Comparison of ENCODE assay signal across 13 cellular contexts in genomic region chr3:5194341-5194740, GRCh38. TPM values are rescaled to one million over a fixed set of nuclear protein-coding genes. Genes with fewer than 3 reads are reported as not detected.
DNase-seq lines count a peak whose midpoint lies in the region; ATAC-seq, FAIRE-seq and TF ChIP-seq lines count a peak whose summit lies in the region.
"Had no signal": no experiment of that assay in that cellular context is flagged by ENCODE, and none has a peak within 500 bp of the region (broad histone marks: within the 10 kb centered on the region; RNA-seq: fewer than 3 reads in every experiment).

No MANE protein-coding gene starts in this region.

- FAIRE-seq in HepG2 (lab: Jason Lieb, UNC): no peak
- FAIRE-seq: HTR-8/SVneo had no signal

- no peaks in the 10 kb centered on the region for H3K27me3 ChIP-seq in liver (ENCODE audit: control insufficient read depth in 4 of 4, insufficient read depth in 4 of 4, low read length in 3 of 4)
- no peaks in the 10 kb centered on the region for H3K27me3 ChIP-seq in HepG2 (ENCODE audit: control insufficient read depth in 1 of 2, insufficient read depth in 2 of 2, low read length in 2 of 2)
- H3K27me3 ChIP-seq: esophagus muscularis mucosa, right lobe of liver had no signal

- H3K4me2 ChIP-seq in HepG2 (ENCODE audit: low read depth, low read length): no peak overlapping the region

- no peak; a peak in 2 of 4 replicates for TF ChIP-seq POLR2A in HepG2 (IDR thresholded peaks at IDR 0.05; ENCODE audit: insufficient read depth in 1 of 2, low read depth in 2 of 2, low read length in 2 of 2)

- TF ChIP-seq CTCF in liver (IDR thresholded peaks at IDR 0.05; ENCODE audit: low read depth, low read length, missing input control) (no peak), HepG2 (CRISPR knock-in tag; IDR thresholded peaks at IDR 0.05) (no peak)

- H3K4me3 Mint-ChIP-seq in activated naive CD8-positive, alpha-beta T cell: peak overlapping the region; percentile 82
- peak overlapping the region in 4 of 8 donors; percentile 9 to 61 (median 42) for H3K4me3 Mint-ChIP-seq in naive B cell

- H3K9ac ChIP-seq in liver (ENCODE audit: low read depth in 1 of 2, low read length in 2 of 2) (no peak overlapping the region), HepG2 (ENCODE audit: insufficient read depth, low read depth, low read length) (no peak overlapping the region)

- intact Hi-C loops in HepG2 (cut with micrococcal nuclease; ENCODE audit: unreplicated experiment): no loop called here

- H3K27ac Mint-ChIP-seq in activated naive CD8-positive, alpha-beta T cell: peak overlapping the region; percentile 93
- H3K27ac Mint-ChIP-seq in naive B cell: peak overlapping the region; percentile 27 to 99 (median 84)

- CTCF ChIA-PET in HepG2 (lab: Yijun Ruan, JAX; ENCODE audit: low intra/inter-chr PET ratio, low total read pairs): no interaction called here

- POLR2A ChIA-PET in HepG2 (lab: Yijun Ruan, JAX): no interaction called here

- H3K27ac ChIP-seq in liver (ENCODE audit: low read depth in 1 of 2, low read length in 2 of 2) (peak overlapping the region; percentile 1 to 8), HepG2 (ENCODE audit: extremely low read length, insufficient read depth, low read length) (no peak overlapping the region)

- no peak overlapping the region for H3K4me3 ChIP-seq in liver (ENCODE audit: low read depth in 1 of 3, low read length in 3 of 3)
- no peak overlapping the region for H3K4me3 ChIP-seq in HepG2 (replicated peaks in 1 of 3; ENCODE audit: insufficient read depth in 1 of 3, low read depth in 2 of 3, low read length in 3 of 3)
- H3K4me3 ChIP-seq: esophagus muscularis mucosa, right lobe of liver had no signal

- no peak for DNase-seq in HepG2 (ENCODE audit: low spot score)
- no peak for DNase-seq in naive B cell
- DNase-seq: NCI-H510A; right lobe of liver; stimulated activated CD8-positive, alpha-beta memory T cell treated with anti-CD3 and anti-CD28 coated beads, Interleukin-4, amount 100 ng/mL, for 48 hours had no signal

- peaks cover 84% of the 10 kb centered on the region for H3K79me2 ChIP-seq in HepG2 (ENCODE audit: insufficient read depth, low read length)

- H2AFZ ChIP-seq in HepG2 (ENCODE audit: low read length): no peak overlapping the region

- WGBS in liver: 65% methylated on average over 2 of the region's 2 CpGs
- 82% methylated on average over 2 of the region's 2 CpGs for WGBS in HepG2 (ENCODE audit: low lambda C conversion rate)

- peaks cover 39% of the 10 kb centered on the region for H3K36me3 Mint-ChIP-seq in activated naive CD8-positive, alpha-beta T cell
- peaks cover 27 to 30% of the 10 kb centered on the region in 2 donors for H3K36me3 Mint-ChIP-seq in naive B cell

- in situ Hi-C loops in HepG2 (cut with HindIII; ENCODE audit: extremely low pct_ligation_motif_present, low pct_unique_long_range_greater_than_20kb): no loop called here

- BruUV-seq in HepG2 (replicated peaks; lab: Mats Ljungman, UMichigan): no TSS peak

- H3K27me3 Mint-ChIP-seq in activated naive CD8-positive, alpha-beta T cell: no peaks in the 10 kb centered on the region
- no peaks in the 10 kb centered on the region for H3K27me3 Mint-ChIP-seq in naive B cell

- H3K4me1 Mint-ChIP-seq in activated naive CD8-positive, alpha-beta T cell (ENCODE audit: low read depth): peaks cover 88% of the 10 kb centered on the region
- H3K4me1 Mint-ChIP-seq in naive B cell: peaks cover 75 to 95% (median 88%) of the 10 kb centered on the region in 3 donors

- no peak for ATAC-seq in HepG2
- ATAC-seq in naive B cell (ENCODE audit: low read depth in 2 of 2): no peak
- no peak for ATAC-seq in HG02798 (IDR thresholded peaks at IDR 0.05; ENCODE audit: poor library complexity, unreplicated experiment)
- ATAC-seq in GM21786 (IDR thresholded peaks at IDR 0.05; ENCODE audit: unreplicated experiment): no peak
- ATAC-seq in HG02852 (IDR thresholded peaks at IDR 0.05; ENCODE audit: unreplicated experiment): no peak
- no peak for ATAC-seq in GM18868 (IDR thresholded peaks at IDR 0.05; ENCODE audit: unreplicated experiment)

- no peak for TF ChIP-seq RAD21 in liver (IDR thresholded peaks at IDR 0.05)
- no peak for TF ChIP-seq RAD21 in HepG2 (CRISPR knock-in tag; IDR thresholded peaks at IDR 0.05)

- H3K36me3 ChIP-seq in liver (ENCODE audit: control insufficient read depth in 4 of 4, insufficient read depth in 3 of 4, low read depth in 1 of 4, low read length in 3 of 4) (peaks cover 0 to 13% (median 5%) of the 10 kb centered on the region in 4 donors), HepG2 (replicated peaks in 1 of 2; ENCODE audit: control insufficient read depth in 1 of 2, insufficient read depth in 2 of 2, low read length in 2 of 2) (peaks cover 4 to 42% of the 10 kb centered on the region in 2 experiments)

- TF ChIP-seq EP300 in HepG2 (IDR thresholded peaks at IDR 0.05; ENCODE audit: low read depth in 2 of 2, low read length in 2 of 2) (no peak), HepG2 (CRISPR knock-in tag; IDR thresholded peaks at IDR 0.05; ENCODE audit: borderline replicate concordance) (no peak)

- peaks cover 18% of the 10 kb centered on the region for H4K20me1 ChIP-seq in HepG2 (ENCODE audit: insufficient read depth, low read length)

- no peaks in the 10 kb centered on the region for H3K9me3 ChIP-seq in liver (ENCODE audit: control insufficient read depth in 4 of 4, low read length in 3 of 4)
- no peaks in the 10 kb centered on the region for H3K9me3 ChIP-seq in HepG2 (ENCODE audit: low read length)
- H3K9me3 ChIP-seq: esophagus muscularis mucosa, right lobe of liver had no signal

- H3K9me3 Mint-ChIP-seq in activated naive CD8-positive, alpha-beta T cell (ENCODE audit: low read depth): peaks cover 3% of the 10 kb centered on the region
- H3K9me3 Mint-ChIP-seq in naive B cell: peaks cover 0 to 4% (median 0%) of the 10 kb centered on the region in 7 donors

- H3K4me1 ChIP-seq in liver (ENCODE audit: control insufficient read depth in 4 of 4, insufficient read depth in 4 of 4, low read length in 3 of 4): peaks cover 14 to 49% (median 31%) of the 10 kb centered on the region in 4 donors
- H3K4me1 ChIP-seq in HepG2 (ENCODE audit: insufficient read depth, low read length): peaks cover 80% of the 10 kb centered on the region

TF ChIP-seq in liver, 16 proteins besides CTCF, POLR2A, EP300 and RAD21:
- TF ChIP-seq HNF4G (IDR thresholded peaks at IDR 0.05) (no peak), JUND (IDR thresholded peaks at IDR 0.05) (peak in 1 of 2 donors; percentile 2)

TF ChIP-seq in HepG2, 621 proteins besides CTCF, POLR2A, EP300 and RAD21:
- TF ChIP-seq ZNF766 (CRISPR knock-in tag; IDR thresholded peaks at IDR 0.05; ENCODE audit: borderline replicate concordance) (no peak), ZNF776 (CRISPR knock-in tag; IDR thresholded peaks at IDR 0.05) (no peak), FOXP1 (IDR thresholded peaks at IDR 0.05) (no peak), FOXP1 (CRISPR knock-in tag; IDR thresholded peaks at IDR 0.05) (no peak), ZNF772 (CRISPR knock-in tag; IDR thresholded peaks at IDR 0.05) (no peak), XRCC5 (optimal IDR thresholded peaks at IDR 0.05; ENCODE audit: low read length) (no peak), PAF1 (CRISPR knock-in tag; IDR thresholded peaks at IDR 0.05) (no peak)

RNA-seq across cellular contexts. Expression of gene EDEM1, which starts 6.8 kb away (rescaled TPM):
- total RNA-seq in liver (10 to 100 TPM; 22.0 to 97.5 TPM), HepG2 (2016; rRNA removed; fragmentation: Illumina TruSeq; extraction: Trizol) (13.8 and 14.3 TPM in 2 replicates)
- polyA plus RNA-seq in liver (10 to 100 TPM; 20.4 to 43.8 TPM), HepG2 (2011; rRNA removed) (25.8 and 28.0 TPM in 2 replicates), naive B cell (ENCODE audit: low read depth in 6 of 6) (10 to 100 TPM; 43.5 to 77.8 (median 57.4) TPM)
- total RNA-seq in HepG2 (2016; cell fraction: cytosol; rRNA removed; fragmentation: Illumina TruSeq; extraction: Trizol; ENCODE audit: low read depth): 8.5 and 9.0 TPM in 2 replicates
- total RNA-seq in HepG2 (2016; cell fraction: insoluble cytoplasmic fraction; rRNA removed; fragmentation: Illumina TruSeq; extraction: Trizol): 13.5 and 14.4 TPM in 2 replicates
- 15.4 and 16.6 TPM in 2 replicates for total RNA-seq in HepG2 (2016; cell fraction: membrane; rRNA removed; fragmentation: Illumina TruSeq; extraction: Trizol)
- total RNA-seq in HepG2 (2016; cell fraction: nucleus; rRNA removed; fragmentation: Illumina TruSeq; extraction: Trizol): 22.3 and 25.8 TPM in 2 replicates
- polyA plus RNA-seq in HepG2 (2011; cell fraction: cytosol; rRNA removed): 10.4 and 18.5 TPM in 2 replicates
- 23.8 and 36.5 TPM in 2 replicates for polyA plus RNA-seq in HepG2 (2011; cell fraction: nucleus; rRNA removed)
- 16.8 and 17.3 TPM in 2 replicates for polyA plus RNA-seq in HepG2 (2012)
- 3.5 and 4.9 TPM in 2 replicates for polyA plus RNA-seq in HepG2 (2016; cell fraction: cytosol; fragmentation: Illumina TruSeq; extraction: Trizol; ENCODE audit: low read depth)
- 11.7 and 12.6 TPM in 2 replicates for polyA plus RNA-seq in HepG2 (2016; cell fraction: insoluble cytoplasmic fraction; fragmentation: Illumina TruSeq; extraction: Trizol; ENCODE audit: low read depth)
- polyA plus RNA-seq in HepG2 (2016; cell fraction: membrane; fragmentation: Illumina TruSeq; extraction: Trizol; ENCODE audit: low read depth): 7.5 and 8.7 TPM in 2 replicates
- 40.1 and 42.7 TPM in 2 replicates for polyA plus RNA-seq in HepG2 (2016; cell fraction: nucleus; fragmentation: Illumina TruSeq; extraction: Trizol; ENCODE audit: insufficient read depth, low read depth)
- polyA minus RNA-seq in HepG2 (2011; rRNA and poly(A)+ RNA removed; ENCODE audit: low replicate concordance): 27.3 TPM in 2 replicates
- 22.4 and 27.4 TPM in 2 replicates for polyA minus RNA-seq in HepG2 (2011; cell fraction: cytosol; rRNA and poly(A)+ RNA removed)
- 61.4 and 62.2 TPM in 2 replicates for polyA minus RNA-seq in HepG2 (2011; cell fraction: nucleus; rRNA and poly(A)+ RNA removed)
